ENCODE assay signal across 9 cellular contexts in genomic region chr13:33743438-33744368, GRCh38.
DNase-seq lines count a peak whose midpoint lies in the region; ATAC-seq and TF ChIP-seq lines count a peak whose summit lies in the region.
"Had no signal": no experiment of that assay in that cellular context is flagged by ENCODE, and none has a peak within 500 bp of the region (broad histone marks: within the 10 kb centered on the region; RNA-seq: fewer than 3 reads in every experiment).

No MANE protein-coding gene starts in this region.

- peak overlapping the region; percentile 39 to 76 (median 54) for H3K4me3 Mint-ChIP-seq in CD4-positive, alpha-beta memory T cell

- H3K4me1 Mint-ChIP-seq in CD4-positive, alpha-beta memory T cell, result peaks cover 15 to 24% (median 19%) of the 10 kb centered on the region in 4 donors

- peak overlapping the region; percentile 6 to 91 (median 81) for H3K27ac Mint-ChIP-seq in CD4-positive, alpha-beta memory T cell

- peaks cover 0 to 3% of the 10 kb centered on the region in 2 donors for H3K27me3 Mint-ChIP-seq in CD4-positive, alpha-beta memory T cell

- H3K27ac ChIP-seq in CD4-positive, alpha-beta memory T cell (ENCODE audit: low read depth, low read length), result no peak overlapping the region
- no peak overlapping the region for H3K27ac ChIP-seq in lower lobe of right lung
- H3K27ac ChIP-seq: SJCRH30 had no signal

- no peaks in the 10 kb centered on the region for H3K9me3 ChIP-seq in CD4-positive, alpha-beta memory T cell (ENCODE audit: control insufficient read depth in 1 of 2, low read length in 2 of 2)
- no peaks in the 10 kb centered on the region for H3K9me3 ChIP-seq in lower lobe of right lung
- H3K9me3 ChIP-seq: SJCRH30 had no signal

- peaks cover 20% of the 10 kb centered on the region for H3K4me1 ChIP-seq in CD4-positive, alpha-beta memory T cell (ENCODE audit: insufficient read depth, low read length)
- H3K4me1 ChIP-seq in lower lobe of right lung, result peaks cover 30% of the 10 kb centered on the region

- intact Hi-C loops in CD4-positive, alpha-beta memory T cell (cut with micrococcal nuclease), result no loop called here
- intact Hi-C loops in lower lobe of right lung (cut with DNase I), result no loop called here

- DNase-seq in CD4-positive, alpha-beta memory T cell, result peak in 4 of 5 donors; percentile 7 to 25 (median 12)
- DNase-seq in activated T-cell treated with anti-CD3 and anti-CD28 coated beads, Interleukin-2, amount 50 U/mL, for 48 hours, result peak; percentile 19 to 25
- DNase-seq in NCI-H446 (lab: John Stamatoyannopoulos, UW) (no peak), lower lobe of right lung (no peak), inferior parietal cortex (ENCODE audit: extremely low spot score) (no peak), T-helper 9 cell (no peak)
- DNase-seq: SJCRH30 had no signal

- H3K36me3 Mint-ChIP-seq in CD4-positive, alpha-beta memory T cell, result no peaks in the 10 kb centered on the region

- no peak for TF ChIP-seq CTCF in lower lobe of right lung (IDR thresholded peaks at IDR 0.05)

- POLR2A ChIA-PET in CD4-positive, alpha-beta memory T cell (lab: Charles Lee; ENCODE audit: partially characterized antibody), result interaction anchor here (1.0 kb wide), 1 partner anchor 201 kb away, joined by 5 read pairs; no protein-coding TSS in a partner anchor

- H3K36me3 ChIP-seq in CD4-positive, alpha-beta memory T cell (ENCODE audit: insufficient read depth, low read length), result no peaks in the 10 kb centered on the region
- no peaks in the 10 kb centered on the region for H3K36me3 ChIP-seq in lower lobe of right lung
- H3K36me3 ChIP-seq: SJCRH30 had no signal

- ATAC-seq in GM19397 (IDR thresholded peaks at IDR 0.05; ENCODE audit: unreplicated experiment), result peak; percentile 65
- peak; percentile 76 for ATAC-seq in HG03342 (IDR thresholded peaks at IDR 0.05; ENCODE audit: unreplicated experiment)
- ATAC-seq in lower lobe of right lung, result no peak

- H3K27me3 ChIP-seq in CD4-positive, alpha-beta memory T cell (ENCODE audit: insufficient read depth, low read length), result no peaks in the 10 kb centered on the region
- H3K27me3 ChIP-seq in lower lobe of right lung (ENCODE audit: low read depth), result no peaks in the 10 kb centered on the region
- H3K27me3 ChIP-seq: SJCRH30 had no signal

- CTCF ChIA-PET in CD4-positive, alpha-beta memory T cell (lab: Charles Lee; ENCODE audit: partially characterized antibody), result interaction anchor here (0.6 to 2.7 kb wide), 4 partner anchors 19 to 515 kb away, joined by 3 to 8 read pairs (median 4); no protein-coding TSS in a partner anchor

- H3K9me3 Mint-ChIP-seq in CD4-positive, alpha-beta memory T cell, result no peaks in the 10 kb centered on the region

- no peak overlapping the region for H3K4me3 ChIP-seq in CD4-positive, alpha-beta memory T cell (ENCODE audit: low read length in 2 of 2)
- H3K4me3 ChIP-seq in lower lobe of right lung, result no peak overlapping the region
- H3K4me3 ChIP-seq: SJCRH30 had no signal

Comparison
In these comparisons a context has a peak if more than half of its experiments do, and no peak if none do; other contexts are left out.
1. DNase-seq: peak in CD4-positive, alpha-beta memory T cell (4 of 5) and activated T-cell treated with anti-CD3 and anti-CD28 coated beads, Interleukin-2, amount 50 U/mL, for 48 hours (2 of 2); none in NCI-H446 (0 of 2), lower lobe of right lung (single experiment), inferior parietal cortex (single experiment) and T-helper 9 cell (single experiment).
2. ATAC-seq: peak in GM19397 (single experiment) and HG03342 (single experiment); none in lower lobe of right lung (0 of 2).